8 cellular contexts compared by ENCODE assay signal in the genomic region with DNA sequence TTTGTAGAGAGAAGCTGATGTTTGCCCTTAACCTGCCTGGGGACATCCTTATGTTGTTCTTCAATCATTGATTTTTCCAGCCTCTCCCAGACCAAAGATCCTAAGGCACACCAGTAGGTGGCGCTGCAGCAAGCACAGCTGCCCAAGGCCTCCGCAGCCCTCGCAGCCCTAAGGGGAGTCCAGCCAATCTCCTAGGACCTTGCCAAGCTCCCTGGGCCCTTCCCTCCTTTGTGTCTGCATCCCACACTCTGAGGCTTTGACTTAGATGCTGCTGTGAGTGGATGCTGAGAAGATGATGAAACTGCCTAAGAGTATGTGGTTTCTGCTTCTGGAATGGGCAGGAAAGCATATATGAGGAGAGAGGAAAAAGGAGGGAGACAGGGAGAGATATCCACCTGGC. TPM values are rescaled to one million over a fixed set of nuclear protein-coding genes. Genes with fewer than 3 reads are reported as not detected.
DNase-seq lines count a peak whose midpoint lies in the region; ATAC-seq, FAIRE-seq and TF ChIP-seq lines count a peak whose summit lies in the region.

No MANE protein-coding gene starts in this region.

- H3K9ac ChIP-seq in KMS-11 (no peak overlapping the region), keratinocyte (ENCODE audit: control insufficient read depth, extremely low read depth, insufficient read depth, low read length) (no peak overlapping the region)

- H3K79me2 ChIP-seq in KMS-11 (ENCODE audit: insufficient read depth, low read depth), result no peaks in the 10 kb centered on the region
- no peaks in the 10 kb centered on the region for H3K79me2 ChIP-seq in keratinocyte (ENCODE audit: control insufficient read depth, insufficient read depth, low read length)

- TF ChIP-seq CTCF in KMS-11 (conservative IDR thresholded peaks at IDR 0.05; ENCODE audit: low read depth, low read length) (peak; percentile 75), adrenal gland (IDR thresholded peaks at IDR 0.05) (peak; percentile 40 to 64 (median 54)), keratinocyte (optimal IDR thresholded peaks at IDR 0.05 in 1 of 3, IDR thresholded peaks at IDR 0.05 in 1 of 3, conservative IDR thresholded peaks at IDR 0.05 in 1 of 3; ENCODE audit: extremely low read depth in 1 of 3, insufficient read depth in 2 of 3, low read length in 3 of 3) (peak; percentile 75 to 90 (median 80)), uterus (IDR thresholded peaks at IDR 0.05) (peak; percentile 47 to 59 (median 51))

- no peaks in the 10 kb centered on the region for H4K20me1 ChIP-seq in KMS-11 (ENCODE audit: insufficient read depth)
- H4K20me1 ChIP-seq in keratinocyte (ENCODE audit: control insufficient read depth, extremely low read depth, insufficient read depth, low read length), result no peaks in the 10 kb centered on the region

- H3K9me1 ChIP-seq in keratinocyte (ENCODE audit: control insufficient read depth, extremely low read depth, insufficient read depth, low read length), result no peaks in the 10 kb centered on the region

- H3K36me3 ChIP-seq in KMS-11 (ENCODE audit: insufficient read depth) (no peaks in the 10 kb centered on the region), adrenal gland (replicated peaks in 1 of 2) (no peaks in the 10 kb centered on the region), keratinocyte (ENCODE audit: control insufficient read depth in 2 of 2, extremely low read depth in 1 of 2, insufficient read depth in 2 of 2, low read length in 2 of 2) (no peaks in the 10 kb centered on the region), uterus (no peaks in the 10 kb centered on the region)

- H3K27ac ChIP-seq in KMS-11 (no peak overlapping the region), adrenal gland (no peak overlapping the region), keratinocyte (ENCODE audit: control insufficient read depth, insufficient read depth, low read length) (no peak overlapping the region), uterus (no peak overlapping the region)

- dilution Hi-C loops in keratinocyte (cut with MboI; ENCODE audit: extremely low pct_ligation_motif_present, low sequenced_read_pairs), result no loop called here

- H3K9me3 ChIP-seq in adrenal gland (replicated peaks in 1 of 3) (no peaks in the 10 kb centered on the region), keratinocyte (ENCODE audit: control insufficient read depth, low read depth, low read length) (no peaks in the 10 kb centered on the region), uterus (no peaks in the 10 kb centered on the region)

- WGBS in adrenal gland, 4 donors, result 6 to 9% (median 7%) methylated on average over 3 of the region's 3 CpGs

- H2AFZ ChIP-seq in KMS-11 (ENCODE audit: low read depth), result no peak overlapping the region
- H2AFZ ChIP-seq in keratinocyte (ENCODE audit: control insufficient read depth, low read length), result no peak overlapping the region

- H3K4me2 ChIP-seq in KMS-11, result no peak overlapping the region
- H3K4me2 ChIP-seq in keratinocyte (ENCODE audit: control insufficient read depth, extremely low read depth, insufficient read depth, low read depth, low read length), result no peak overlapping the region

- H3K4me1 ChIP-seq in KMS-11 (ENCODE audit: low read depth, poor library complexity, severe bottlenecking), result no peaks in the 10 kb centered on the region
- no peaks in the 10 kb centered on the region for H3K4me1 ChIP-seq in adrenal gland (replicated peaks in 1 of 2)
- H3K4me1 ChIP-seq in keratinocyte (ENCODE audit: control insufficient read depth, extremely low read depth, insufficient read depth, low read length), result peaks cover 7% of the 10 kb centered on the region
- peaks cover 0 to 5% of the 10 kb centered on the region in 2 donors for H3K4me1 ChIP-seq in uterus

- intact Hi-C loops in adrenal gland (cut with DNase I), result loop anchor here in 1 of 2 donors (10.0 kb wide), 1 partner anchor 636 kb away; no protein-coding TSS in a partner anchor
- intact Hi-C loops in uterus (cut with DNase I; ENCODE audit: low total_unique reads), result no loop called here

- ATAC-seq in HG03025 (IDR thresholded peaks at IDR 0.05; ENCODE audit: low FRiP score, unreplicated experiment), result no peak

- H3K27me3 ChIP-seq in KMS-11 (ENCODE audit: insufficient read depth, low read depth) (no peaks in the 10 kb centered on the region), adrenal gland (peaks cover 5% of the 10 kb centered on the region), keratinocyte (ENCODE audit: control insufficient read depth, extremely low read depth, insufficient read depth, low read length) (no peaks in the 10 kb centered on the region), uterus (no peaks in the 10 kb centered on the region)

- DNase-seq in EL, result peak; percentile 39
- peak in 6 of 7 donors; percentile 30 to 59 (median 45) for DNase-seq in adrenal gland
- DNase-seq in keratinocyte (ENCODE audit: low read depth, low spot score), result no peak
- peak; percentile 35 to 40 for DNase-seq in uterus
- no peak for DNase-seq in UCSD-AML1 (lab: John Stamatoyannopoulos, UW; ENCODE audit: unreplicated experiment)
- no peak for DNase-seq in activated T-cell treated with anti-CD3 and anti-CD28 coated beads, Interleukin-2, amount 50 U/mL, for 1 hour

- no peak overlapping the region for H3K4me3 ChIP-seq in KMS-11 (IDR thresholded peaks at IDR 0.05; ENCODE audit: insufficient read depth, low read depth, low read length)
- no peak overlapping the region for H3K4me3 ChIP-seq in adrenal gland
- H3K4me3 ChIP-seq in keratinocyte (ENCODE audit: control insufficient read depth in 2 of 3, extremely low read depth in 1 of 3, insufficient read depth in 2 of 3, low read depth in 1 of 3, low read length in 3 of 3), result no peak overlapping the region
- no peak overlapping the region for H3K4me3 ChIP-seq in uterus

- FAIRE-seq in keratinocyte (lab: Jason Lieb, UNC), result peak; percentile 82

- no peak for TF ChIP-seq POLR2A in adrenal gland (IDR thresholded peaks at IDR 0.05)
- no peak for TF ChIP-seq POLR2A in uterus (IDR thresholded peaks at IDR 0.05)

RNA-seq across cellular contexts. Expression of a gene that starts 47.1 kb away (rescaled TPM):
- total RNA-seq in adrenal gland (not detected), uterus (not detected)
- polyA plus RNA-seq in adrenal gland (under 1 TPM in 1 of 3 donors, not detected in 2; 0.10 TPM), keratinocyte (not detected in 3 replicates)
- polyA plus RNA-seq in keratinocyte (2011; ENCODE audit: low read depth), result not detected
- polyA plus RNA-seq in keratinocyte (2011; cell fraction: cytosol; rRNA removed), result not detected in 2 replicates
- polyA plus RNA-seq in keratinocyte (2011; cell fraction: nucleus; rRNA removed), result not detected in 2 replicates
- polyA plus RNA-seq in keratinocyte (2012; ENCODE audit: low replicate concordance), result not detected in 2 replicates
- polyA minus RNA-seq in keratinocyte, result not detected in 3 replicates
- polyA minus RNA-seq in keratinocyte (2011; cell fraction: cytosol; rRNA and poly(A)+ RNA removed), result not detected
- not detected in 2 replicates for polyA minus RNA-seq in keratinocyte (2011; cell fraction: nucleus; rRNA and poly(A)+ RNA removed)

Comparison
In these comparisons a context has a peak if more than half of its experiments do, and no peak if none do; other contexts are left out.
1. DNase-seq: peak in EL (single experiment), adrenal gland (6 of 7) and uterus (2 of 2); none in keratinocyte (single experiment), UCSD-AML1 (single experiment) and activated T-cell treated with anti-CD3 and anti-CD28 coated beads, Interleukin-2, amount 50 U/mL, for 1 hour (single experiment).
2. Peak in every context shown above with its lines, with median percentiles within 50 percentile points of each other: CTCF ChIP-seq.